Comparison of ENCODE assay signal across 17 cellular contexts in genomic region chr13:41581884-41582547, GRCh38.
DNase-seq lines count a peak whose midpoint lies in the region; ATAC-seq and TF ChIP-seq lines count a peak whose summit lies in the region.
"Had no signal": no experiment of that assay in that cellular context is flagged by ENCODE, and none has a peak within 500 bp of the region (broad histone marks: within the 10 kb centered on the region; RNA-seq: fewer than 3 reads in every experiment).

No MANE protein-coding gene starts in this region.

- DNase-seq in Right ventricle myocardium inferior (ENCODE audit: missing footprints) (no peak), right atrium auricular region (ENCODE audit: low spot score) (no peak), choroid plexus epithelial cell (ENCODE audit: low read depth) (peak; percentile 52), left lobe of liver (ENCODE audit: low spot score) (no peak), breast epithelium (ENCODE audit: low spot score in 2 of 2) (no peak), CD1c-positive myeloid dendritic cell (ENCODE audit: extremely low spot score) (no peak), HUDEP-2 (lab: John Stamatoyannopoulos, UW; ENCODE audit: unreplicated experiment in 76 of 76) (no peak)
- DNase-seq: CD4-positive, alpha-beta T cell; DMS53; GOT3; NCI-H1417 treated with DMSO at 0.1 percent for 48 hours; NCI-H2081; NCI-H774 had no signal

- no peaks in the 10 kb centered on the region for H3K27me3 ChIP-seq in right atrium auricular region
- H3K27me3 ChIP-seq in breast epithelium, result no peaks in the 10 kb centered on the region

- H3K36me3 ChIP-seq in right atrium auricular region (no peaks in the 10 kb centered on the region), breast epithelium (peaks cover 3% of the 10 kb centered on the region)

- H3K4me3 ChIP-seq in right atrium auricular region (no peak overlapping the region), choroid plexus epithelial cell (ENCODE audit: low read depth, low read length) (no peak overlapping the region), breast epithelium (no peak overlapping the region)
- H3K4me3 ChIP-seq: K562 had no signal

- H3K4me1 ChIP-seq in right atrium auricular region, result no peaks in the 10 kb centered on the region
- H3K4me1 ChIP-seq in breast epithelium, result no peaks in the 10 kb centered on the region

- TF ChIP-seq POLR2A in breast epithelium (IDR thresholded peaks at IDR 0.05), result no peak

- peak; percentile 55 for ATAC-seq in Right ventricle myocardium inferior
- peak; percentile 58 for ATAC-seq in left lobe of liver
- no peak for ATAC-seq in HG03025 (IDR thresholded peaks at IDR 0.05; ENCODE audit: low FRiP score, unreplicated experiment)
- ATAC-seq: K562 had no signal

- intact Hi-C loops in Right ventricle myocardium inferior (cut with DNase I), result no loop called here
- intact Hi-C loops in breast epithelium (cut with DNase I; ENCODE audit: low total_unique reads), result no loop called here

- H3K27ac ChIP-seq in right atrium auricular region, result no peak overlapping the region
- no peak overlapping the region for H3K27ac ChIP-seq in breast epithelium
- H3K27ac ChIP-seq: 22Rv1, RWPE1 had no signal

- H3K9me3 ChIP-seq in right atrium auricular region, result no peaks in the 10 kb centered on the region
- no peaks in the 10 kb centered on the region for H3K9me3 ChIP-seq in breast epithelium

- no peak for TF ChIP-seq CTCF in right atrium auricular region (IDR thresholded peaks at IDR 0.05)
- no peak for TF ChIP-seq CTCF in choroid plexus epithelial cell (conservative IDR thresholded peaks at IDR 0.05; ENCODE audit: low read depth, low read length)
- TF ChIP-seq CTCF in breast epithelium (IDR thresholded peaks at IDR 0.05), result no peak
